Comparison of ENCODE assay signal across 8 cellular contexts in genomic region chrX:48802089-48802812, GRCh38. TPM values are rescaled to one million over a fixed set of nuclear protein-coding genes. Genes with fewer than 3 reads are reported as not detected.
DNase-seq lines count a peak whose midpoint lies in the region; ATAC-seq and TF ChIP-seq lines count a peak whose summit lies in the region.

No MANE protein-coding gene starts in this region.

- H3K4me1 ChIP-seq in body of pancreas: peaks cover 8% of the 10 kb centered on the region
- peaks cover 11 to 16% (median 11%) of the 10 kb centered on the region in 3 donors for H3K4me1 ChIP-seq in skeletal muscle tissue (ENCODE audit: control insufficient read depth in 3 of 3, insufficient read depth in 3 of 3, low read length in 3 of 3)

- peaks cover 9% of the 10 kb centered on the region for H3K36me3 Mint-ChIP-seq in T-helper 1 cell treated with Interleukin-12 subunit alpha and Interleukin-12 subunit beta and Interleukin-4 antibody, amounts not matched to agents 30 μg/mL and 1 μg/mL, for 36 hours (ENCODE audit: low read depth)

- H3K4me3 Mint-ChIP-seq in T-helper 1 cell treated with Interleukin-12 subunit alpha and Interleukin-12 subunit beta and Interleukin-4 antibody, amounts not matched to agents 30 μg/mL and 1 μg/mL, for 36 hours: peak overlapping the region; percentile 96

- H3K27me3 ChIP-seq in body of pancreas (no peaks in the 10 kb centered on the region), skeletal muscle tissue (ENCODE audit: control insufficient read depth in 3 of 3, insufficient read depth in 3 of 3, low read length in 3 of 3) (no peaks in the 10 kb centered on the region)

- H3K9me3 ChIP-seq in body of pancreas (no peaks in the 10 kb centered on the region), iPS-18c (ENCODE audit: control insufficient read depth, insufficient read depth, low read length) (peaks cover 4% of the 10 kb centered on the region), skeletal muscle tissue (ENCODE audit: control insufficient read depth in 3 of 3, low read length in 3 of 3) (no peaks in the 10 kb centered on the region)

- H3K9me3 Mint-ChIP-seq in T-helper 1 cell treated with Interleukin-12 subunit alpha and Interleukin-12 subunit beta and Interleukin-4 antibody, amounts not matched to agents 30 μg/mL and 1 μg/mL, for 36 hours: no peaks in the 10 kb centered on the region

- H3K27ac ChIP-seq in body of pancreas: peak overlapping the region; percentile 81 to 98 (median 93)
- peak overlapping the region; percentile 99 for H3K27ac ChIP-seq in skeletal muscle tissue (ENCODE audit: low read depth, low read length)

- intact Hi-C loops in body of pancreas (cut with DNase I): no loop called here

- peaks cover 13% of the 10 kb centered on the region for H3K4me1 Mint-ChIP-seq in T-helper 1 cell treated with Interleukin-12 subunit alpha and Interleukin-12 subunit beta and Interleukin-4 antibody, amounts not matched to agents 30 μg/mL and 1 μg/mL, for 36 hours (ENCODE audit: low read depth)

- peak; percentile 86 for DNase-seq in activated effector memory CD4-positive, alpha-beta T cell treated with anti-CD3 and anti-CD28 coated beads, Interleukin-2, amount 50 U/mL, for 16 hours
- DNase-seq in activated effector memory CD4-positive, alpha-beta T cell treated with Interleukin-2 at 50 U/mL for 16 hours: no peak
- peak; percentile 76 for DNase-seq in NCI-H146 treated with DMSO at 0.1 percent for 48 hours (lab: John Stamatoyannopoulos, UW; ENCODE audit: unreplicated experiment)
- DNase-seq in body of pancreas: peak; percentile 85 to 91 (median 88)

- peak overlapping the region in 1 of 2 donors; percentile 12 for H3K4me3 ChIP-seq in body of pancreas
- peak overlapping the region; percentile 71 for H3K4me3 ChIP-seq in iPS-18c (ENCODE audit: insufficient read depth, low read depth, low read length)
- H3K4me3 ChIP-seq in skeletal muscle tissue (ENCODE audit: low read length in 3 of 3): peak overlapping the region; percentile 72 to 76 (median 73)

- H3K9ac ChIP-seq in skeletal muscle tissue (ENCODE audit: low read depth in 1 of 3, low read length in 3 of 3): peak overlapping the region; percentile 88 to 96 (median 92)

- peak overlapping the region; percentile 99 for H3K27ac Mint-ChIP-seq in T-helper 1 cell treated with Interleukin-12 subunit alpha and Interleukin-12 subunit beta and Interleukin-4 antibody, amounts not matched to agents 30 μg/mL and 1 μg/mL, for 36 hours

- peak; percentile 42 to 89 (median 83) for TF ChIP-seq POLR2A in body of pancreas (IDR thresholded peaks at IDR 0.05)

- H3K27me3 Mint-ChIP-seq in T-helper 1 cell treated with Interleukin-12 subunit alpha and Interleukin-12 subunit beta and Interleukin-4 antibody, amounts not matched to agents 30 μg/mL and 1 μg/mL, for 36 hours (ENCODE audit: low read depth): no peaks in the 10 kb centered on the region

- 0 to 1% methylated on average over 24 to 28 of the region's 37 CpGs for WGBS in body of pancreas, 2 donors

- TF ChIP-seq CTCF in body of pancreas (IDR thresholded peaks at IDR 0.05): peak in 3 of 7 experiments; percentile 23 to 29 (median 28)

- H3K36me3 ChIP-seq in body of pancreas (replicated peaks in 1 of 2; ENCODE audit: insufficient read depth in 1 of 2, low read depth in 2 of 2) (no peaks in the 10 kb centered on the region), skeletal muscle tissue (ENCODE audit: control insufficient read depth in 3 of 3, insufficient read depth in 3 of 3, low read length in 3 of 3) (peaks cover 5 to 16% (median 5%) of the 10 kb centered on the region in 3 donors)

- ATAC-seq in HG02884 (IDR thresholded peaks at IDR 0.05; ENCODE audit: unreplicated experiment) (peak; percentile 43), body of pancreas (peak; percentile 64)

RNA-seq across cellular contexts. Expression of gene HDAC6, which starts 0.4 kb away (rescaled TPM):
- total RNA-seq in body of pancreas: 10 to 100 TPM; 34.5 to 75.5 TPM
- 79.3 TPM for total RNA-seq in skeletal muscle tissue

RNA-seq across cellular contexts. Expression of gene GATA1, which starts 15.9 kb away (rescaled TPM):
- total RNA-seq in body of pancreas: not detected
- 1.6 TPM for total RNA-seq in skeletal muscle tissue

RNA-seq across cellular contexts. Expression of gene ERAS, which starts 24.1 kb away (rescaled TPM):
- total RNA-seq in body of pancreas (not detected), skeletal muscle tissue (not detected)

RNA-seq across cellular contexts. Expression of gene PCSK1N, which starts 33.2 kb away (rescaled TPM):
- 100 to 1,000 TPM; 110 to 196 TPM for total RNA-seq in body of pancreas
- total RNA-seq in skeletal muscle tissue: not detected

RNA-seq across cellular contexts. Expression of gene GLOD5, which starts 40.7 kb away (rescaled TPM):
- total RNA-seq in body of pancreas (not detected), skeletal muscle tissue (not detected)
